Comparison of ENCODE assay signal across 19 cellular contexts in the genomic region with DNA sequence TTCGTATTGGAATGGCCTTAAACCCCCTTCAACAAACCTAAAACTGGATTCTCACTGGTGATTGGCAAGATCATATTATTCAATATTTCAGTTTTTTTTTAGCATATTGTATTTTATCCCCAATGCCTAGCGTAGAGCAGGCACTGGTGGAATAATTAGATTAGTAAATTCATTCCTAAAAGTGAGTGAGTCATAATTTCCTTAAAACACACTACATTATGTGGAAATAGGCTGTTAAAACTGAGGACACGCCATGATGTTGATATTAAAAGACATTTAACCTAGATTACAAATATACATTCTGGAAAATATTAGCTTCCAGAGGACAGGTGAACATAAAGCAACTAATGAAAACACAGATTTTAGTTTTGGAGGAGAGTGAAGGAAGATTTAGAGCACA.
A peak's percentile ranks its signal among the peaks of the same experiment; 100 is the strongest.
DNase-seq lines count a peak whose midpoint lies in the region; TF ChIP-seq lines count a peak whose summit lies in the region.
"Had no signal": no experiment of that assay in that cellular context is flagged by ENCODE, and none has a peak within 500 bp of the region (broad histone marks: within the 10 kb centered on the region; RNA-seq: fewer than 3 reads in every experiment).

No MANE protein-coding gene starts in this region.

- POLR2A ChIA-PET in SK-N-SH (lab: Yijun Ruan, JAX) = no interaction called here
- POLR2A ChIA-PET in RWPE1 (lab: Yijun Ruan, JAX; ENCODE audit: low non-redundant PET) = no interaction called here

- H3K27ac ChIP-seq in SK-N-SH (ENCODE audit: low read depth in 2 of 2, low read length in 1 of 2) (peak overlapping the region; percentile 59 to 60; a peak in 3 of 4 replicates), RWPE1 (no peak overlapping the region), hepatocyte (no peak overlapping the region)
- H3K27ac ChIP-seq: HL-60, SJCRH30 had no signal

- no peaks in the 10 kb centered on the region for H3K27me3 ChIP-seq in SK-N-SH (ENCODE audit: insufficient read depth)
- no peaks in the 10 kb centered on the region for H3K27me3 ChIP-seq in hepatocyte
- H3K27me3 ChIP-seq: SJCRH30 had no signal

- peaks cover 2 to 29% of the 10 kb centered on the region in 2 experiments for H3K36me3 ChIP-seq in SK-N-SH (replicated peaks in 1 of 2; ENCODE audit: control insufficient read depth in 1 of 2, insufficient read depth in 2 of 2, low read length in 1 of 2)
- no peaks in the 10 kb centered on the region for H3K36me3 ChIP-seq in hepatocyte (replicated peaks; ENCODE audit: insufficient read depth, low read depth)
- H3K36me3 ChIP-seq: HAP-1 had no signal

- TF ChIP-seq CTCF in SK-N-SH (IDR thresholded peaks at IDR 0.05) (no peak), RWPE1 (conservative IDR thresholded peaks at IDR 0.05; ENCODE audit: low read depth) (no peak), hepatocyte (IDR thresholded peaks at IDR 0.05; ENCODE audit: poor library complexity) (no peak)

- H3K4me2 ChIP-seq in SK-N-SH (no peak overlapping the region), hepatocyte (no peak overlapping the region)

- WGBS in SK-N-SH (ENCODE audit: low lambda C conversion rate) = 40% methylated on average over 3 of the region's 3 CpGs
- 86% methylated on average over 3 of the region's 3 CpGs for WGBS in hepatocyte (ENCODE audit: low lambda C conversion rate, missing lambda C conversion rate)

- H3F3A ChIP-seq in SK-N-SH (replicated peaks; ENCODE audit: insufficient read depth) = peaks cover 4% of the 10 kb centered on the region

- CTCF ChIA-PET in SK-N-SH (lab: Yijun Ruan, JAX) = interaction anchor here (0.6 kb wide), 1 partner anchor 1167 kb away, joined by 3 read pairs; no protein-coding TSS in a partner anchor
- CTCF ChIA-PET in RWPE1 (lab: Yijun Ruan, JAX) = interaction anchor here (1.1 kb wide), 2 partner anchors 13 to 35 kb away, joined by 3 read pairs; no protein-coding TSS in a partner anchor

- H3K4me3 ChIP-seq in SK-N-SH (ENCODE audit: low read depth in 2 of 2, low read length in 1 of 2) = no peak overlapping the region
- H3K4me3 ChIP-seq in hepatocyte = no peak overlapping the region
- H3K4me3 ChIP-seq: HAP-1, SJCRH30 had no signal

- H3K4me1 ChIP-seq in SK-N-SH (ENCODE audit: control insufficient read depth in 1 of 2, insufficient read depth in 2 of 2, low read depth in 1 of 2, low read length in 1 of 2) = peaks cover 2 to 11% of the 10 kb centered on the region in 2 experiments; a peak in 2 of 4 replicates
- H3K4me1 ChIP-seq in hepatocyte (ENCODE audit: insufficient read depth) = peaks cover 14% of the 10 kb centered on the region
- H3K4me1 ChIP-seq: SJCRH30 had no signal

- no peaks in the 10 kb centered on the region; the same call in 1 of the 2 replicates for H3K9me3 ChIP-seq in SK-N-SH
- H3K9me3 ChIP-seq in hepatocyte (ENCODE audit: low read depth) = no peaks in the 10 kb centered on the region
- H3K9me3 ChIP-seq: SJCRH30 had no signal

- H3K9me2 ChIP-seq in SK-N-SH (no peaks in the 10 kb centered on the region), hepatocyte (replicated peaks; ENCODE audit: insufficient read depth) (no peaks in the 10 kb centered on the region)

- H3K79me2 ChIP-seq in SK-N-SH (ENCODE audit: insufficient read depth) (no peaks in the 10 kb centered on the region), hepatocyte (peaks cover 4% of the 10 kb centered on the region)

- H3K9ac ChIP-seq in SK-N-SH = no peak overlapping the region

- DNase-seq in SK-N-SH (no peak), dermis blood vessel endothelial cell (peak; percentile 34), fibroblast of the conjunctiva (ENCODE audit: low read depth) (peak; percentile 43), RWPE1 (ENCODE audit: low spot score) (no peak), hepatocyte (ENCODE audit: low spot score) (no peak), NCI-H1092 treated with DMSO at 0.1 percent for 48 hours (lab: John Stamatoyannopoulos, UW) (no peak), GF-D8 (lab: John Stamatoyannopoulos, UW) (no peak)
- DNase-seq: Calu3; CD4-positive, alpha-beta memory T cell; DMS53; NCI-H1417 treated with DMSO at 0.1 percent for 48 hours; NCI-H1930; NCI-H69; NK-92 treated with Interleukin-12 subunit alpha and Interleukin-12 subunit beta, amount 100 ng/mL, for 24 hours; OCI-M1; RPMI8226; SJCRH30 had no signal

- H4K20me1 ChIP-seq in SK-N-SH (ENCODE audit: insufficient read depth) = no peaks in the 10 kb centered on the region
- no peaks in the 10 kb centered on the region for H4K20me1 ChIP-seq in hepatocyte (ENCODE audit: insufficient read depth, poor library complexity, severe bottlenecking)

- TF ChIP-seq RAD21 in SK-N-SH (IDR thresholded peaks at IDR 0.05; ENCODE audit: low read length) = no peak

- H2AFZ ChIP-seq in SK-N-SH (ENCODE audit: low read depth) = no peak overlapping the region
- H2AFZ ChIP-seq in hepatocyte = no peak overlapping the region

- TF ChIP-seq EP300 in SK-N-SH (IDR thresholded peaks at IDR 0.05; ENCODE audit: borderline replicate concordance in 1 of 2, low read depth in 1 of 2, low read length in 1 of 2) = no peak

TF ChIP-seq in SK-N-SH, 30 proteins besides CTCF, POLR2A, EP300 and RAD21 (continues in another document):
- TF ChIP-seq GATA2 (CRISPR knock-in tag; IDR thresholded peaks at IDR 0.05) (no peak), SIN3A (IDR thresholded peaks at IDR 0.05; ENCODE audit: borderline replicate concordance, low read depth, low read length) (no peak), MEF2A (IDR thresholded peaks at IDR 0.05; ENCODE audit: borderline replicate concordance, low read depth) (no peak), FOSL2 (IDR thresholded peaks at IDR 0.05; ENCODE audit: borderline replicate concordance, low read depth) (peak; percentile 32; the same call in 1 of the 2 replicates), TCF12 (IDR thresholded peaks at IDR 0.05) (peak; percentile 29; the same call in 1 of the 2 replicates), POLR2AphosphoS5 (IDR thresholded peaks at IDR 0.05; ENCODE audit: low read depth, low read length) (no peak), NRF1 (IDR thresholded peaks at IDR 0.05; ENCODE audit: low read depth, low read length) (no peak), JUND (IDR thresholded peaks at IDR 0.05) (peak; percentile 16; the same call in 1 of the 2 replicates), ELF1 (IDR thresholded peaks at IDR 0.05) (no peak)
- TF ChIP-seq, protein P1, sequence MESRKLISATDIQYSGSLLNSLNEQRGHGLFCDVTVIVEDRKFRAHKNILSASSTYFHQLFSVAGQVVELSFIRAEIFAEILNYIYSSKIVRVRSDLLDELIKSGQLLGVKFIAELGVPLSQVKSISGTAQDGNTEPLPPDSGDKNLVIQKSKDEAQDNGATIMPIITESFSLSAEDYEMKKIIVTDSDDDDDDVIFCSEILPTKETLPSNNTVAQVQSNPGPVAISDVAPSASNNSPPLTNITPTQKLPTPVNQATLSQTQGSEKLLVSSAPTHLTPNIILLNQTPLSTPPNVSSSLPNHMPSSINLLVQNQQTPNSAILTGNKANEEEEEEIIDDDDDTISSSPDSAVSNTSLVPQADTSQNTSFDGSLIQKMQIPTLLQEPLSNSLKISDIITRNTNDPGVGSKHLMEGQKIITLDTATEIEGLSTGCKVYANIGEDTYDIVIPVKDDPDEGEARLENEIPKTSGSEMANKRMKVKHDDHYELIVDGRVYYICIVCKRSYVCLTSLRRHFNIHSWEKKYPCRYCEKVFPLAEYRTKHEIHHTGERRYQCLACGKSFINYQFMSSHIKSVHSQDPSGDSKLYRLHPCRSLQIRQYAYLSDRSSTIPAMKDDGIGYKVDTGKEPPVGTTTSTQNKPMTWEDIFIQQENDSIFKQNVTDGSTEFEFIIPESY (IDR thresholded peaks at IDR 0.05; ENCODE audit: borderline replicate concordance, low read depth) = no peak
- TF ChIP-seq, protein P2, sequence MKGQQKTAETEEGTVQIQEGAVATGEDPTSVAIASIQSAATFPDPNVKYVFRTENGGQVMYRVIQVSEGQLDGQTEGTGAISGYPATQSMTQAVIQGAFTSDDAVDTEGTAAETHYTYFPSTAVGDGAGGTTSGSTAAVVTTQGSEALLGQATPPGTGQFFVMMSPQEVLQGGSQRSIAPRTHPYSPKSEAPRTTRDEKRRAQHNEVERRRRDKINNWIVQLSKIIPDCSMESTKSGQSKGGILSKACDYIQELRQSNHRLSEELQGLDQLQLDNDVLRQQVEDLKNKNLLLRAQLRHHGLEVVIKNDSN (IDR thresholded peaks at IDR 0.05; ENCODE audit: borderline replicate concordance, low read depth) = no peak
- TF ChIP-seq, protein P3, sequence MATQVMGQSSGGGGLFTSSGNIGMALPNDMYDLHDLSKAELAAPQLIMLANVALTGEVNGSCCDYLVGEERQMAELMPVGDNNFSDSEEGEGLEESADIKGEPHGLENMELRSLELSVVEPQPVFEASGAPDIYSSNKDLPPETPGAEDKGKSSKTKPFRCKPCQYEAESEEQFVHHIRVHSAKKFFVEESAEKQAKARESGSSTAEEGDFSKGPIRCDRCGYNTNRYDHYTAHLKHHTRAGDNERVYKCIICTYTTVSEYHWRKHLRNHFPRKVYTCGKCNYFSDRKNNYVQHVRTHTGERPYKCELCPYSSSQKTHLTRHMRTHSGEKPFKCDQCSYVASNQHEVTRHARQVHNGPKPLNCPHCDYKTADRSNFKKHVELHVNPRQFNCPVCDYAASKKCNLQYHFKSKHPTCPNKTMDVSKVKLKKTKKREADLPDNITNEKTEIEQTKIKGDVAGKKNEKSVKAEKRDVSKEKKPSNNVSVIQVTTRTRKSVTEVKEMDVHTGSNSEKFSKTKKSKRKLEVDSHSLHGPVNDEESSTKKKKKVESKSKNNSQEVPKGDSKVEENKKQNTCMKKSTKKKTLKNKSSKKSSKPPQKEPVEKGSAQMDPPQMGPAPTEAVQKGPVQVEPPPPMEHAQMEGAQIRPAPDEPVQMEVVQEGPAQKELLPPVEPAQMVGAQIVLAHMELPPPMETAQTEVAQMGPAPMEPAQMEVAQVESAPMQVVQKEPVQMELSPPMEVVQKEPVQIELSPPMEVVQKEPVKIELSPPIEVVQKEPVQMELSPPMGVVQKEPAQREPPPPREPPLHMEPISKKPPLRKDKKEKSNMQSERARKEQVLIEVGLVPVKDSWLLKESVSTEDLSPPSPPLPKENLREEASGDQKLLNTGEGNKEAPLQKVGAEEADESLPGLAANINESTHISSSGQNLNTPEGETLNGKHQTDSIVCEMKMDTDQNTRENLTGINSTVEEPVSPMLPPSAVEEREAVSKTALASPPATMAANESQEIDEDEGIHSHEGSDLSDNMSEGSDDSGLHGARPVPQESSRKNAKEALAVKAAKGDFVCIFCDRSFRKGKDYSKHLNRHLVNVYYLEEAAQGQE (IDR thresholded peaks at IDR 0.05; ENCODE audit: low read depth, low read length) = no peak
- TF ChIP-seq, protein P4, sequence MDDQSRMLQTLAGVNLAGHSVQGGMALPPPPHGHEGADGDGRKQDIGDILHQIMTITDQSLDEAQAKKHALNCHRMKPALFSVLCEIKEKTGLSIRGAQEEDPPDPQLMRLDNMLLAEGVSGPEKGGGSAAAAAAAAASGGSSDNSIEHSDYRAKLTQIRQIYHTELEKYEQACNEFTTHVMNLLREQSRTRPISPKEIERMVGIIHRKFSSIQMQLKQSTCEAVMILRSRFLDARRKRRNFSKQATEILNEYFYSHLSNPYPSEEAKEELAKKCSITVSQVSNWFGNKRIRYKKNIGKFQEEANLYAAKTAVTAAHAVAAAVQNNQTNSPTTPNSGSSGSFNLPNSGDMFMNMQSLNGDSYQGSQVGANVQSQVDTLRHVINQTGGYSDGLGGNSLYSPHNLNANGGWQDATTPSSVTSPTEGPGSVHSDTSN (IDR thresholded peaks at IDR 0.05) = no peak

Comparison
In these comparisons a context has a peak if more than half of its experiments do, and no peak if none do; other contexts are left out.
1. DNase-seq: peak in dermis blood vessel endothelial cell (single experiment) and fibroblast of the conjunctiva (single experiment); none in SK-N-SH (single experiment), RWPE1 (single experiment), hepatocyte (single experiment), NCI-H1092 treated with DMSO at 0.1 percent for 48 hours (single experiment) and GF-D8 (single experiment).
2. H3K27ac ChIP-seq: peak in SK-N-SH (2 of 2); none in RWPE1 (single experiment) and hepatocyte (single experiment).